8 cellular contexts compared by ENCODE assay signal in the genomic region with DNA sequence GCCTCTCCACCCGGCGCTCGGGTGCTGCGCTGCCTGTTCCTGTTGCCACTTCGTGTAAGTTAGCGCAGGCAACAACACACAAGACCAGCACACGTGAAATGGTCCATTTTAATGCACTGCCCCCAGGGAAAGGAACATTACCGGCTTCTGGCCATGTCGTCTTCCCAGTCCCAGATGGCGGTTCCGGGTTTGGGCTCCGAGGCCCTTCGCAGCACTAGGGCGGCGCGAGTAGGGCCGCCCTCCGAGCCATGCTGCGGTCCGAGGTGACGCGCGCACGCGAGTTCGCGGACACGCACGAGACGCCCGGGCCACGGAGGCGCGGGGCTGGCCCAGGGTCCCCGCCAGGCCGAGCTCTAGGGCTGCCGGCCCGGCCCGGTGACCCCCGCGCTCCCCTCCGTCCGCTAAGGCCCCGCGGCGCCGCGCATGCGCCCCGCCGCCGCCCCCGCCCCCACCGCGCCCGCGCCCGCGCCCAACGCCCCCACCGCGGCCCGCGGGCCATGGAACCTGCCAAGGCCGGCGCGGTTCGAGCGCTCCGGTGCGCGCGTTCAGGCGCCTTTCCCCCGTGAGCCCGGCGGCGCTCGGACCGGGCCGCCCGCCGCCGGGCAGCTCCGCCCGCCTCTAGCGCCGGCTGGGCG. TPM values are rescaled to one million over a fixed set of nuclear protein-coding genes. Genes with fewer than 3 reads are reported as not detected.
DNase-seq lines count a peak whose midpoint lies in the region; ATAC-seq and TF ChIP-seq lines count a peak whose summit lies in the region.

No MANE protein-coding gene starts in this region.

- CTCF ChIA-PET in Panc1 (lab: Charles Lee), result interaction anchor here (1.6 kb wide), 1 partner anchor 19 kb away, joined by 4 read pairs; no protein-coding TSS in a partner anchor

- intact Hi-C loops in Panc1 (cut with micrococcal nuclease; ENCODE audit: unreplicated experiment), result no loop called here

- DNase-seq in Panc1 (ENCODE audit: low read depth, low spot score), result no peak
- DNase-seq in activated gamma-delta T cell (lab: John Stamatoyannopoulos, UW), result peak; percentile 51
- peak; percentile 41 to 75 for DNase-seq in foreskin fibroblast
- peak; percentile 75 to 85 for DNase-seq in suprapubic skin (ENCODE audit: low spot score in 2 of 2)

- H3K36me3 ChIP-seq in BLaER1 treated with 17β-estradiol and CSF1 and Interleukin-3, amounts not matched to agents 10 nM and 100 nM, result peaks cover 0 to 18% (median 11%) of the 10 kb centered on the region in 11 experiments; a peak in 11 of 22 replicates
- H3K36me3 ChIP-seq in Panc1 (ENCODE audit: control insufficient read depth, insufficient read depth, low read length) (no peaks in the 10 kb centered on the region), neuron (ENCODE audit: insufficient read depth, low read length) (no peaks in the 10 kb centered on the region), suprapubic skin (no peaks in the 10 kb centered on the region)

- H4K20me1 ChIP-seq in BLaER1 treated with 17β-estradiol and CSF1 and Interleukin-3, amounts not matched to agents 10 nM and 100 nM, result peaks cover 0 to 31% (median 3%) of the 10 kb centered on the region in 11 experiments; a peak in 9 of 22 replicates

- in situ Hi-C loops in Panc1 (cut with HindIII; ENCODE audit: low pct_unique_long_range_greater_than_20kb, low sequenced_read_pairs), result no loop called here

- no peak for TF ChIP-seq EP300 in suprapubic skin (IDR thresholded peaks at IDR 0.05)

- peaks cover 26 to 49% (median 31%) of the 10 kb centered on the region in 10 experiments for H3K4me1 ChIP-seq in BLaER1 treated with 17β-estradiol and CSF1 and Interleukin-3, amounts not matched to agents 10 nM and 100 nM
- H3K4me1 ChIP-seq in Panc1 (ENCODE audit: control insufficient read depth, insufficient read depth, low read length) (peaks cover 29% of the 10 kb centered on the region), neuron (ENCODE audit: insufficient read depth, low read length) (peaks cover 16% of the 10 kb centered on the region), suprapubic skin (peaks cover 38% of the 10 kb centered on the region)

- WGBS in suprapubic skin, result 0% methylated on average over 23 of the region's 89 CpGs

- TF ChIP-seq CTCF in Panc1 (IDR thresholded peaks at IDR 0.05), result no peak
- no peak for TF ChIP-seq CTCF in foreskin fibroblast (IDR thresholded peaks at IDR 0.05; ENCODE audit: low read depth, low read length)
- TF ChIP-seq CTCF in suprapubic skin (IDR thresholded peaks at IDR 0.05), result no peak

- H3K4me2 ChIP-seq in BLaER1 treated with 17β-estradiol and CSF1 and Interleukin-3, amounts not matched to agents 10 nM and 100 nM, result peak overlapping the region; percentile 84 to 99 (median 93)

- H3K27ac ChIP-seq in BLaER1 treated with 17β-estradiol and CSF1 and Interleukin-3, amounts not matched to agents 10 nM and 100 nM, result peak overlapping the region; percentile 96 to 100 (median 98)
- peak overlapping the region; percentile 97 for H3K27ac ChIP-seq in Panc1 (ENCODE audit: low read length)
- peak overlapping the region; percentile 94 for H3K27ac ChIP-seq in suprapubic skin

- BruUV-seq in Panc1 (replicated peaks; lab: Mats Ljungman, UMichigan), result no TSS peak

- no peaks in the 10 kb centered on the region for H3K27me3 ChIP-seq in BLaER1 treated with 17β-estradiol and CSF1 and Interleukin-3, amounts not matched to agents 10 nM and 100 nM
- no peaks in the 10 kb centered on the region for H3K27me3 ChIP-seq in Panc1 (ENCODE audit: control insufficient read depth, insufficient read depth, low read length)
- no peaks in the 10 kb centered on the region for H3K27me3 ChIP-seq in neuron (ENCODE audit: insufficient read depth, low read length)
- H3K27me3 ChIP-seq in suprapubic skin, result no peaks in the 10 kb centered on the region

- POLR2A ChIA-PET in Panc1 (lab: Charles Lee), result interaction anchor here (0.6 kb wide), 1 partner anchor 97 kb away, joined by 3 read pairs; no protein-coding TSS in a partner anchor

- no peaks in the 10 kb centered on the region for H3K9me3 ChIP-seq in BLaER1 treated with 17β-estradiol and CSF1 and Interleukin-3, amounts not matched to agents 10 nM and 100 nM (replicated peaks in 1 of 11)
- H3K9me3 ChIP-seq in Panc1 (ENCODE audit: control insufficient read depth, insufficient read depth, low read depth, low read length) (no peaks in the 10 kb centered on the region), neuron (ENCODE audit: low read length) (no peaks in the 10 kb centered on the region), suprapubic skin (no peaks in the 10 kb centered on the region)

- peak overlapping the region; percentile 75 for H2AFZ ChIP-seq in neuron (ENCODE audit: low read depth, low read length)

- peak; percentile 31 for ATAC-seq in GM19043 (IDR thresholded peaks at IDR 0.05; ENCODE audit: low read depth, unreplicated experiment)
- ATAC-seq in HG03280 (IDR thresholded peaks at IDR 0.05; ENCODE audit: unreplicated experiment), result peak; percentile 40
- ATAC-seq in Panc1, result peak; percentile 68

- H3K9ac ChIP-seq in BLaER1 treated with 17β-estradiol and CSF1 and Interleukin-3, amounts not matched to agents 10 nM and 100 nM, result peak overlapping the region; percentile 94 to 100 (median 99)

- TF ChIP-seq POLR2A in suprapubic skin (IDR thresholded peaks at IDR 0.05), result no peak

- peak overlapping the region; percentile 73 to 96 (median 80) for H3K4me3 ChIP-seq in BLaER1 treated with 17β-estradiol and CSF1 and Interleukin-3, amounts not matched to agents 10 nM and 100 nM
- H3K4me3 ChIP-seq in Panc1 (ENCODE audit: low read depth in 2 of 2, low read length in 2 of 2) (peak overlapping the region; percentile 78 to 99), foreskin fibroblast (ENCODE audit: low read depth in 1 of 2, low read length in 2 of 2) (peak overlapping the region; percentile 69 to 72), neuron (ENCODE audit: low read length) (peak overlapping the region; percentile 84), suprapubic skin (peak overlapping the region; percentile 79)

RNA-seq across cellular contexts. Expression of a gene that starts 0.4 kb away (rescaled TPM):
- total RNA-seq in Panc1 (2021; ENCODE audit: unreplicated experiment) (32.2 TPM), suprapubic skin (10 to 100 TPM; 13.4 to 38.0 (median 15.1) TPM)
- 12.4 TPM for polyA plus RNA-seq in Panc1 (2012; ENCODE audit: insufficient read length)
